In the genomic region with DNA sequence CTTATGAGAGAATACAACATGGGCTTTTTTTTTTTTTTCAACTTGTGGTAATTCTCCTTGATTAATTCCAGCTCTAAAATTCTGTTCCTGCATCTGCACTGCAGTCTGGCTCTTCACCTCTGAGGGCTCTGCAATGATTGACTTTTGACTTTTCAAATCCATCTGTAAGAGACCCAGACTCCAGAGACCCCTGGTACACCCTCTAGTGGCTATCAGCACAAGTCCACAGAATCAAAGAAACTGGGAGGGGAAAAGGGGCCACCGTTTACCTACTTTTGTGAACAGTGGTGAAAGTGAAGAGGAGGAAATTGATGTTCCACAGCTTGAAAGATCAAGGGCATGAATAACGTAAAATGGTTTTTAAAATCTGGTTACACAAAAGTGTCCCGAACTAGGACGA, we compare ENCODE assay signal across 15 cellular contexts.
DNase-seq lines count a peak whose midpoint lies in the region; TF ChIP-seq lines count a peak whose summit lies in the region.
"Had no signal": no experiment of that assay in that cellular context is flagged by ENCODE, and none has a peak within 500 bp of the region (broad histone marks: within the 10 kb centered on the region; RNA-seq: fewer than 3 reads in every experiment).

No MANE protein-coding gene starts in this region.

- peaks cover 8% of the 10 kb centered on the region for H3K27me3 Mint-ChIP-seq in activated T-cell treated with anti-CD3 and anti-CD28 coated beads, Interleukin-2, amount 50 U/mL, for 24 hours
- H3K27me3 Mint-ChIP-seq in activated T-helper 2 cell treated with anti-CD3 and anti-CD28 coated beads, Interferon-gamma antibody, Interleukin-2, Interleukin-4, amounts not matched to agents 10 μg/mL and 5 μg/mL and 100 μg/mL, durations not matched to agents 14 hours and 24 hours and 36 hours (ENCODE audit: low read depth): no peaks in the 10 kb centered on the region

- DNase-seq in GM06990 (ENCODE audit: extremely low read depth, insufficient read length) (no peak), NAMALWA (ENCODE audit: low spot score) (peak; percentile 21), choroid plexus epithelial cell (ENCODE audit: low read depth) (no peak), osteoblast (ENCODE audit: insufficient read length, low spot score, missing footprints) (no peak), ovary (no peak), GM20000 (ENCODE audit: low spot score) (no peak)
- DNase-seq in activated T-cell treated with anti-CD3 and anti-CD28 coated beads, Interleukin-2, amount 50 U/mL, for 24 hours: no peak
- no peak for DNase-seq in activated T-helper 2 cell treated with anti-CD3 and anti-CD28 coated beads, Interferon-gamma antibody, Interleukin-2, Interleukin-4, amounts not matched to agents 10 μg/mL and 5 μg/mL and 100 μg/mL, durations not matched to agents 14 hours and 24 hours and 36 hours (ENCODE audit: low spot score)
- DNase-seq: activated B cell treated with CpG ODN at 0.5 μM for 24 hours, Calu3, foreskin melanocyte, kidney, naive B cell, SHP77, small intestine had no signal

- H3K27me3 ChIP-seq in GM06990 (replicated peaks; ENCODE audit: control insufficient read depth, insufficient read depth, low read length): no peaks in the 10 kb centered on the region; the same call in 1 of the 2 replicates
- no peaks in the 10 kb centered on the region for H3K27me3 ChIP-seq in osteoblast (ENCODE audit: insufficient read depth, low read length)
- H3K27me3 ChIP-seq in ovary: no peaks in the 10 kb centered on the region

- no peaks in the 10 kb centered on the region for H3K9me3 Mint-ChIP-seq in activated T-cell treated with anti-CD3 and anti-CD28 coated beads, Interleukin-2, amount 50 U/mL, for 24 hours
- no peaks in the 10 kb centered on the region for H3K9me3 Mint-ChIP-seq in activated T-helper 2 cell treated with anti-CD3 and anti-CD28 coated beads, Interferon-gamma antibody, Interleukin-2, Interleukin-4, amounts not matched to agents 10 μg/mL and 5 μg/mL and 100 μg/mL, durations not matched to agents 14 hours and 24 hours and 36 hours
- H3K9me3 Mint-ChIP-seq: activated B cell treated with CpG ODN at 0.5 μM for 24 hours had no signal

- H3K4me2 ChIP-seq in osteoblast (ENCODE audit: insufficient read depth, low read length): no peak overlapping the region

- H3K27ac ChIP-seq in osteoblast (ENCODE audit: low read depth, low read length): no peak overlapping the region
- H3K27ac ChIP-seq in ovary: no peak overlapping the region

- no peaks in the 10 kb centered on the region for H3K36me3 ChIP-seq in GM06990 (ENCODE audit: control insufficient read depth, insufficient read depth, low read length)
- H3K36me3 ChIP-seq in osteoblast (ENCODE audit: insufficient read depth, low read length): no peaks in the 10 kb centered on the region
- no peaks in the 10 kb centered on the region for H3K36me3 ChIP-seq in ovary

- no peak overlapping the region for H3K27ac Mint-ChIP-seq in activated T-cell treated with anti-CD3 and anti-CD28 coated beads, Interleukin-2, amount 50 U/mL, for 24 hours
- H3K27ac Mint-ChIP-seq in activated T-helper 2 cell treated with anti-CD3 and anti-CD28 coated beads, Interferon-gamma antibody, Interleukin-2, Interleukin-4, amounts not matched to agents 10 μg/mL and 5 μg/mL and 100 μg/mL, durations not matched to agents 14 hours and 24 hours and 36 hours: no peak overlapping the region
- H3K27ac Mint-ChIP-seq: activated B cell treated with CpG ODN at 0.5 μM for 24 hours, naive B cell had no signal

- no peaks in the 10 kb centered on the region for H4K20me1 ChIP-seq in osteoblast (ENCODE audit: insufficient read depth, low read length)

- intact Hi-C loops in ovary (cut with DNase I): no loop called here
- intact Hi-C loops in activated T-helper 2 cell treated with anti-CD3 and anti-CD28 coated beads, Interferon-gamma antibody, Interleukin-2, Interleukin-4, amounts not matched to agents 10 μg/mL and 5 μg/mL and 100 μg/mL, durations not matched to agents 14 hours and 24 hours and 36 hours (cut with micrococcal nuclease): no loop called here

- H3K9me3 ChIP-seq in osteoblast (ENCODE audit: low read depth, low read length) (no peaks in the 10 kb centered on the region), ovary (no peaks in the 10 kb centered on the region)

- H3K4me1 Mint-ChIP-seq in activated T-cell treated with anti-CD3 and anti-CD28 coated beads, Interleukin-2, amount 50 U/mL, for 24 hours (ENCODE audit: low read depth): no peaks in the 10 kb centered on the region
- no peaks in the 10 kb centered on the region for H3K4me1 Mint-ChIP-seq in activated T-helper 2 cell treated with anti-CD3 and anti-CD28 coated beads, Interferon-gamma antibody, Interleukin-2, Interleukin-4, amounts not matched to agents 10 μg/mL and 5 μg/mL and 100 μg/mL, durations not matched to agents 14 hours and 24 hours and 36 hours (ENCODE audit: low read depth)
- H3K4me1 Mint-ChIP-seq: activated B cell treated with CpG ODN at 0.5 μM for 24 hours, naive B cell had no signal

- no peak for TF ChIP-seq EP300 in ovary (IDR thresholded peaks at IDR 0.05)

- no peak overlapping the region for H2AFZ ChIP-seq in osteoblast (ENCODE audit: low read length)

- no peaks in the 10 kb centered on the region for H3K36me3 Mint-ChIP-seq in activated T-cell treated with anti-CD3 and anti-CD28 coated beads, Interleukin-2, amount 50 U/mL, for 24 hours (ENCODE audit: low read depth)
- H3K36me3 Mint-ChIP-seq in activated T-helper 2 cell treated with anti-CD3 and anti-CD28 coated beads, Interferon-gamma antibody, Interleukin-2, Interleukin-4, amounts not matched to agents 10 μg/mL and 5 μg/mL and 100 μg/mL, durations not matched to agents 14 hours and 24 hours and 36 hours (ENCODE audit: low read depth): no peaks in the 10 kb centered on the region
- H3K36me3 Mint-ChIP-seq: naive B cell had no signal

- no peaks in the 10 kb centered on the region for H3K4me1 ChIP-seq in osteoblast (ENCODE audit: insufficient read depth, low read length)
- H3K4me1 ChIP-seq in ovary (ENCODE audit: insufficient read depth): no peaks in the 10 kb centered on the region

- WGBS in ovary, 3 donors: 57 to 78% (median 72%) methylated on average over 4 of the region's 4 CpGs

- H3K4me3 ChIP-seq in GM06990 (replicated peaks; ENCODE audit: low read depth, low read length) (no peak overlapping the region), choroid plexus epithelial cell (ENCODE audit: low read depth, low read length) (no peak overlapping the region), osteoblast (ENCODE audit: insufficient read depth, low read length) (no peak overlapping the region), ovary (no peak overlapping the region)

- TF ChIP-seq CTCF in GM06990 (IDR thresholded peaks at IDR 0.05; ENCODE audit: insufficient read depth, low read length, poor library complexity, severe bottlenecking) (peak; percentile 29), choroid plexus epithelial cell (conservative IDR thresholded peaks at IDR 0.05; ENCODE audit: low read depth, low read length) (peak; percentile 29), osteoblast (IDR thresholded peaks at IDR 0.05; ENCODE audit: extremely low read depth, low read depth, low read length) (peak; percentile 28), ovary (IDR thresholded peaks at IDR 0.05) (no peak), GM20000 (IDR thresholded peaks at IDR 0.05; ENCODE audit: extremely low read depth, missing control alignments) (no peak)

- TF ChIP-seq POLR2A in ovary (IDR thresholded peaks at IDR 0.05): no peak

- no peaks in the 10 kb centered on the region for H3K79me2 ChIP-seq in osteoblast (ENCODE audit: insufficient read depth, low read length)

- H3K4me3 Mint-ChIP-seq in activated T-cell treated with anti-CD3 and anti-CD28 coated beads, Interleukin-2, amount 50 U/mL, for 24 hours: no peak overlapping the region
- H3K4me3 Mint-ChIP-seq in activated T-helper 2 cell treated with anti-CD3 and anti-CD28 coated beads, Interferon-gamma antibody, Interleukin-2, Interleukin-4, amounts not matched to agents 10 μg/mL and 5 μg/mL and 100 μg/mL, durations not matched to agents 14 hours and 24 hours and 36 hours (ENCODE audit: low read depth): no peak overlapping the region
- H3K4me3 Mint-ChIP-seq: activated B cell treated with CpG ODN at 0.5 μM for 24 hours, naive B cell had no signal

Comparison
In these comparisons a context has a peak if more than half of its experiments do, and no peak if none do; other contexts are left out.
1. CTCF ChIP-seq: peak in GM06990 (single experiment), choroid plexus epithelial cell (single experiment) and osteoblast (single experiment); none in ovary (0 of 3) and GM20000 (single experiment).